ENCODE assay signal across 8 cellular contexts in the genomic region with DNA sequence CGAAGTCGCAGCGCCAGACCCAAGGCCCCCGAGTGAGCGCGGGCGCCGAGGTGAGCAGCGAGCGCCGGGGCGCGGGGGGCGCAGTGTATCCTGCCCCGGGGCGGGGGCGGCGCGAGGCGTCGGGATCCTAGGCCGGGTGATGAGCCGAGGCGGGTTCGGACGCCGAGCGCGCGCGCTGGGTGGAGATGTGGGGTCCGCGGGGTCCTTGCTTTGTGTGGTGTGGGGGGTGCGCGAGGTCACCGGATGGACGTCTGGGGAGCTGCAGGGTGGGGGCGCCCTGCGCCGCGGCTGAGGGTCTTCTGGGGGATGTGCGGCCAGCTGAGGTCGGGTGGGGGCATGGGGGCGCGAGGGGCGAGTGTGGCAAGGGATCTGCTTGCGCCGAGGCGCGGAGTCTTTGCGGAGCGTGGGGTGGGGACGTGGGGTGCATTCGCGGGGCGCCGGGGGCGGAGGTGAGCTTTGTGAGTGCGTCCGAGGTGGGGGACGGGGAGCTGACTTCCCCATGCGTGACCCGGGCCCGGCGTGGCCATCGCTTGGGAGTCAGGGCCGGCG. TPM values are rescaled to one million over a fixed set of nuclear protein-coding genes. Genes with fewer than 3 reads are reported as not detected.
DNase-seq lines count a peak whose midpoint lies in the region; ATAC-seq and TF ChIP-seq lines count a peak whose summit lies in the region.

No MANE protein-coding gene starts in this region.

- H4K5ac ChIP-seq in mesendoderm (ENCODE audit: low read length): no peak overlapping the region

- H3K9me3 ChIP-seq in WERI-Rb-1 (ENCODE audit: severe bottlenecking): no peaks in the 10 kb centered on the region

- H3K4ac ChIP-seq in mesendoderm (ENCODE audit: low read depth, low read length): peak overlapping the region; percentile 74

- peak overlapping the region; percentile 94 for H3K18ac ChIP-seq in mesendoderm (ENCODE audit: low read length)

- WGBS in mesendoderm (ENCODE audit: extremely low coverage, insufficient coverage, low lambda C conversion rate): no CpG with 5 or more reads among the region's 68 CpGs

- H3K27me3 ChIP-seq in WERI-Rb-1 (ENCODE audit: insufficient read depth, low read depth, severe bottlenecking) (no peaks in the 10 kb centered on the region), mesendoderm (ENCODE audit: insufficient read depth, low read length, poor library complexity) (peaks cover 9% of the 10 kb centered on the region)

- TF ChIP-seq CTCF in WERI-Rb-1 (IDR thresholded peaks at IDR 0.05; ENCODE audit: low read depth, low read length): no peak

- peak overlapping the region; percentile 33 for H3K4me2 ChIP-seq in mesendoderm (ENCODE audit: low read length)

- H4K8ac ChIP-seq in mesendoderm (ENCODE audit: low read depth, low read length): no peak overlapping the region

- H3K79me2 ChIP-seq in mesendoderm (ENCODE audit: control insufficient read depth, insufficient read depth, low read length): no peaks in the 10 kb centered on the region

- H3K4me1 ChIP-seq in mesendoderm (ENCODE audit: control insufficient read depth, low read depth, low read length): peaks cover 9% of the 10 kb centered on the region

- peak overlapping the region; percentile 16 for H3K23ac ChIP-seq in mesendoderm (ENCODE audit: low read length)

- no peak overlapping the region for H2BK5ac ChIP-seq in mesendoderm (ENCODE audit: low read length)

- no peaks in the 10 kb centered on the region for H3K79me1 ChIP-seq in mesendoderm (ENCODE audit: low read length)

- H3K4me3 ChIP-seq in WERI-Rb-1 (ENCODE audit: low read depth, low read length) (peak overlapping the region; percentile 79), mesendoderm (ENCODE audit: low read length) (peak overlapping the region; percentile 37)

- no peak overlapping the region for H2AK5ac ChIP-seq in mesendoderm (ENCODE audit: low read length)

- H2BK120ac ChIP-seq in mesendoderm (ENCODE audit: low read depth, low read length): no peak overlapping the region

- H3K36me3 ChIP-seq in WERI-Rb-1 (peaks cover 29% of the 10 kb centered on the region), mesendoderm (ENCODE audit: control insufficient read depth, insufficient read depth, low read length) (no peaks in the 10 kb centered on the region)

- peak overlapping the region; percentile 82 for H3K9ac ChIP-seq in mesendoderm (ENCODE audit: low read length)

- DNase-seq in DMS53 (lab: John Stamatoyannopoulos, UW): peak; percentile 69
- DNase-seq in DMS53 treated with DMSO at 0.1 percent for 48 hours (lab: John Stamatoyannopoulos, UW; ENCODE audit: unreplicated experiment): no peak
- DNase-seq in WERI-Rb-1: peak; percentile 53
- peak; percentile 79 for DNase-seq in ecto neural progenitor cell (ENCODE audit: low spot score)
- no peak for DNase-seq in mesendoderm
- DNase-seq in D341Med (ENCODE audit: low spot score): no peak

- H2BK15ac ChIP-seq in mesendoderm (replicated peaks; ENCODE audit: low read depth): no peak overlapping the region

- H3K27ac ChIP-seq in WERI-Rb-1: peak overlapping the region; percentile 97
- peak overlapping the region; percentile 46 for H3K27ac ChIP-seq in mesendoderm (ENCODE audit: low read depth, low read length)
- peak overlapping the region; percentile 61 for H3K27ac ChIP-seq in temporal lobe (ENCODE audit: low read depth, low read length)

- peak overlapping the region; percentile 89 for H3K56ac ChIP-seq in mesendoderm (ENCODE audit: low read length)

- peak; percentile 24 for ATAC-seq in HG03039 (IDR thresholded peaks at IDR 0.05; ENCODE audit: unreplicated experiment)

RNA-seq across cellular contexts. Expression of a gene that starts 0.6 kb away (rescaled TPM):
- 0.60 TPM for polyA plus RNA-seq in mesendoderm (2013, experiment 1 of 2)
- polyA plus RNA-seq in mesendoderm (2013, experiment 2 of 2): 0.69 TPM
- 15.5 TPM for total RNA-seq in temporal lobe

Comparison
In these comparisons a context has a peak if more than half of its experiments do, and no peak if none do; other contexts are left out.
1. DNase-seq: peak in DMS53 (single experiment), WERI-Rb-1 (single experiment) and ecto neural progenitor cell (single experiment); none in DMS53 treated with DMSO at 0.1 percent for 48 hours (single experiment), mesendoderm (single experiment) and D341Med (single experiment).
2. H3K27ac ChIP-seq: peak in every context shown above with its lines; median percentile 97 in WERI-Rb-1; 61 in temporal lobe; 46 in mesendoderm.